In the genomic region with DNA sequence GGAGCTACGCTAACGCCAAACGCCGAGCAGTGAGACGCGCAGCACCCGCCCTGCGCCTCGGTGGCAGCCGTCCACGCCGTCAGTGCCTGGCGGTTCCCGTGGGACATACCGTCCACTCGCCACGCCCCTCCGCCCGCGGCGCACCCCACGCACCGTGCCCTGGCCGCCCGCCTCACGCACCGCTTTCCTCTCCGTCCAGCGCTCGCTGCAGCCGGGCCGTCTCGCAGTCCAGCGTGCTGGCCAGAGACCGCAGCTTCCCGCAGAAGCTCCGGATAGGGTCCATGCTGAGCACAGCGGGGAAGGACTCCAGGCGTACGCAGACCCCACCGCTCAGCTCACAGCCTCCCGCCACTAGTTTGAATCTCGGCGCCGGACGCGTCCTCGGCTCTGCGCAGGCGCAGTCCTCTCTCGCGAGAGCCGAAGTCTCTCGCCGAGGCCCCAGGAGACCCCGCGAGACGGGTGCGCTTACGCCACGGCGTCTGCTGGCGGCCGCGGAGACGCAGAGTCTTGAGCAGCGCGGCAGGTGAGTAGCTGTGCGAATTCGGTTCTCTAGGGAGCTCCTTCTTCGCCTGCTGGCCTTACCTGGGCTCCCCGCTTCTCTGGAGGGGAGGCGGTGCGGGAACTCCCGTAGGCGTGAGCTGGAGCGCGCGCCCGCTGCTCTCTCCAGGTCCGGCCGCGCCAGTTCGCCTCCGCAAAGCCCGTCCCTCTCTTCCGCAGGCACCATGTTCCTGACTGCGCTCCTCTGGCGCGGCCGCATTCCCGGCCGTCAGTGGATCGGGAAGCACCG, we compare ENCODE assay signal across 8 cellular contexts. TPM values are rescaled to one million over a fixed set of nuclear protein-coding genes. Genes with fewer than 3 reads are reported as not detected.
DNase-seq lines count a peak whose midpoint lies in the region; TF ChIP-seq lines count a peak whose summit lies in the region.

Gene MRPL57 (plus strand): TSS at position 464 of the 787 bp plus-strand sequence. CDS start 259 bp downstream, at position 723.
Gene SKA3 (minus strand): TSS at position 358 of the 787 bp plus-strand sequence. CDS start 75 bp downstream, at position 283.

- H3K9ac ChIP-seq in stomach smooth muscle (ENCODE audit: low read length in 2 of 2), result peak within 1 kb of the TSS; percentile 90 to 93

- H3K27ac ChIP-seq in stomach smooth muscle (ENCODE audit: low read length), result peak within 1 kb of the TSS; percentile 92

- in situ Hi-C loops in G401 (cut with HindIII; ENCODE audit: low sequenced_read_pairs), result no loop called here

- peak within 1 kb of the TSS; percentile 97 for H3K4me3 Mint-ChIP-seq in neural crest cell

- H3K36me3 ChIP-seq in H7 (replicated peaks; ENCODE audit: control insufficient read depth, insufficient read depth, low read length), result peaks cover 3% of the 10 kb centered on the region
- H3K36me3 ChIP-seq in stomach smooth muscle (ENCODE audit: control insufficient read depth in 2 of 2, insufficient read depth in 2 of 2, low read length in 2 of 2), result no peaks in the 10 kb centered on the region

- H3K27me3 ChIP-seq in H7 (ENCODE audit: control insufficient read depth, insufficient read depth, low read length) (no peaks in the 10 kb centered on the region), stomach smooth muscle (ENCODE audit: control insufficient read depth in 1 of 2, insufficient read depth in 2 of 2, low read length in 2 of 2) (no peaks in the 10 kb centered on the region)

- no peaks in the 10 kb centered on the region for H3K27me3 Mint-ChIP-seq in neural crest cell (ENCODE audit: low read depth)

- TF ChIP-seq CTCF in fibroblast of villous mesenchyme (IDR thresholded peaks at IDR 0.05; ENCODE audit: insufficient read depth, low read depth, low read length) (no peak), neural crest cell (conservative IDR thresholded peaks at IDR 0.05) (peak; percentile 30)

- peaks cover 13% of the 10 kb centered on the region for H3K36me3 Mint-ChIP-seq in neural crest cell (ENCODE audit: low read depth)

- peaks cover 15% of the 10 kb centered on the region for H3K4me1 ChIP-seq in stomach smooth muscle (ENCODE audit: control insufficient read depth, insufficient read depth, low read length)

- no peaks in the 10 kb centered on the region for H3K9me3 ChIP-seq in stomach smooth muscle (ENCODE audit: control insufficient read depth in 2 of 2, low read length in 2 of 2)

- no peaks in the 10 kb centered on the region for H3K9me3 Mint-ChIP-seq in neural crest cell

- peak within 1 kb of the TSS; percentile 88 for H3K4me3 ChIP-seq in H7 (ENCODE audit: insufficient read depth, low read depth, low read length)
- H3K4me3 ChIP-seq in fibroblast of villous mesenchyme (ENCODE audit: low read depth, low read length), result peak within 1 kb of the TSS; percentile 96
- H3K4me3 ChIP-seq in stomach smooth muscle (ENCODE audit: low read length in 2 of 2), result peak within 1 kb of the TSS; percentile 86 to 92

- DNase-seq in G401 (ENCODE audit: low spot score) (peak; percentile 90), H7 (peak; percentile 97), M059J (ENCODE audit: low read depth) (peak; percentile 90), SHP77 treated with DMSO at 0.1 percent for 48 hours (lab: John Stamatoyannopoulos, UW) (peak; percentile 83), activated gamma-delta T cell (lab: John Stamatoyannopoulos, UW) (peak; percentile 86), fibroblast of villous mesenchyme (ENCODE audit: low read depth) (peak; percentile 95), neural crest cell (ENCODE audit: low read depth, low spot score) (peak; percentile 91)

- peak within 1 kb of the TSS; percentile 98 for H3K27ac Mint-ChIP-seq in neural crest cell (ENCODE audit: unreplicated experiment)

- H3K4me1 Mint-ChIP-seq in neural crest cell, result peaks cover 19% of the 10 kb centered on the region

RNA-seq across cellular contexts. Expression of gene MRPL57, which starts in this region (rescaled TPM):
- 36.4 and 40.2 TPM in 2 replicates for total RNA-seq in G401 (2014; rRNA removed; shearing (Covaris generic))
- 34.2 and 39.3 TPM in 2 replicates for total RNA-seq in H7 (2014; rRNA removed; shearing (Covaris generic))
- 40.6 and 44.4 TPM in 2 replicates for total RNA-seq in M059J (2014; rRNA removed; shearing (Covaris generic))
- total RNA-seq in fibroblast of villous mesenchyme, result 20.3 and 25.8 TPM in 2 replicates
- 27.5 and 27.9 TPM in 2 replicates for total RNA-seq in neural crest cell

RNA-seq across cellular contexts. Expression of gene SKA3, which starts in this region (rescaled TPM):
- total RNA-seq in G401 (2014; rRNA removed; shearing (Covaris generic)), result 21.1 and 21.9 TPM in 2 replicates
- total RNA-seq in H7 (2014; rRNA removed; shearing (Covaris generic)), result 30.5 and 31.8 TPM in 2 replicates
- total RNA-seq in M059J (2014; rRNA removed; shearing (Covaris generic)), result 37.2 and 39.2 TPM in 2 replicates
- total RNA-seq in fibroblast of villous mesenchyme (12.9 and 24.2 TPM in 2 replicates), neural crest cell (35.0 and 36.0 TPM in 2 replicates)

Comparison
In these comparisons a context has a peak if more than half of its experiments do, and no peak if none do; other contexts are left out.
1. Peak in every context shown above with its lines: DNase-seq, H3K4me3 ChIP-seq and H3K27ac ChIP-seq.